In the genomic region with DNA sequence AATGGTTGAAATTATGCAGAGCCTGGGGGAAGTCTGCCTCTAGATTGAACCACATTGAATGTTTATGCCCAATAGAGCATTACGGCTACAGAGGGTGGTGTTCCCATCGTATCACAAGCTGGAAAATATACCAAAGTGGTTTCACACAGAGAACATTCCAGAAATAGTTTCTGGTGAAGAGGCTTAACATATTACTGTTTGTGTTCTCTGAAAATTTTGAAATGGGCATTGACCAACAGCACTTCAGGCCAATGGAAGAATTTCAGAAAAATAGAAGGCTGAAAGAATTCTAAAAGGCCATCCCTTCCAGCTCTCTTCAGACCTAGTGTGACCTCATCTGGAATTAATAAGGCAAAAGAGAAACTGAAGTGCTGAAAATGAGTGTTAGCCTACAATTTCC, we compare ENCODE assay signal across 19 cellular contexts.
DNase-seq lines count a peak whose midpoint lies in the region; ATAC-seq and TF ChIP-seq lines count a peak whose summit lies in the region.
"Had no signal": no experiment of that assay in that cellular context is flagged by ENCODE, and none has a peak within 500 bp of the region (broad histone marks: within the 10 kb centered on the region; RNA-seq: fewer than 3 reads in every experiment).

No MANE protein-coding gene starts in this region.

- H3K4me1 ChIP-seq in IMR-90 (ENCODE audit: control insufficient read depth, insufficient read depth, low read length) (no peaks in the 10 kb centered on the region), neuronal stem cell (ENCODE audit: control insufficient read depth in 2 of 2, insufficient read depth in 1 of 2, low read depth in 1 of 2, low read length in 2 of 2) (peaks cover 0 to 2% of the 10 kb centered on the region in 2 donors)
- H3K4me1 ChIP-seq: uterus had no signal

- no peak overlapping the region for H2BK120ac ChIP-seq in IMR-90 (ENCODE audit: low read depth, low read length)
- no peak overlapping the region for H2BK120ac ChIP-seq in neuronal stem cell (ENCODE audit: low read depth, low read length)

- no peak overlapping the region for H2BK20ac ChIP-seq in IMR-90 (ENCODE audit: low read depth, low read length)

- dilution Hi-C loops in IMR-90 (cut with HindIII; ENCODE audit: low sequenced_read_pairs, unreplicated experiment): no loop called here

- H3K27ac ChIP-seq in IMR-90 (ENCODE audit: insufficient read depth, low read length): no peak overlapping the region
- H3K27ac ChIP-seq in neuronal stem cell (replicated peaks; ENCODE audit: low read length): no peak overlapping the region
- H3K27ac ChIP-seq: uterus had no signal

- H3K9ac ChIP-seq in IMR-90 (ENCODE audit: low read depth, low read length): no peak overlapping the region
- H3K9ac ChIP-seq in neuronal stem cell (ENCODE audit: low read depth, low read length, poor library complexity): no peak overlapping the region

- no peak overlapping the region for H4K8ac ChIP-seq in IMR-90 (ENCODE audit: low read depth in 2 of 2, low read length in 2 of 2)
- H4K8ac ChIP-seq in neuronal stem cell (ENCODE audit: low read depth, low read length): no peak overlapping the region

- WGBS in IMR-90 (ENCODE audit: extremely low coverage in 2 of 2, insufficient read length in 1 of 2), 2 experiments: no CpG with 5 or more reads among the region's 2 CpGs
- WGBS in neuronal stem cell (ENCODE audit: extremely low coverage in 2 of 2, insufficient read length in 2 of 2, insufficient replicate concordance in 1 of 2), 2 donors: no CpG with 5 or more reads among the region's 2 CpGs

- H3K14ac ChIP-seq in IMR-90 (replicated peaks; ENCODE audit: low read depth, low read length): no peak overlapping the region
- H3K14ac ChIP-seq in neuronal stem cell (ENCODE audit: low read length): no peak overlapping the region

- no peak overlapping the region for H2BK15ac ChIP-seq in IMR-90 (ENCODE audit: low read depth, low read length)
- no peak overlapping the region for H2BK15ac ChIP-seq in neuronal stem cell (ENCODE audit: low read length)

- DNase-seq in AG04449 (ENCODE audit: low read depth, low spot score): peak; percentile 85
- DNase-seq in IMR-90: peak; percentile 42
- DNase-seq in epidermal melanocyte (ENCODE audit: insufficient read length, low spot score): peak; percentile 29
- no peak for DNase-seq in neuronal stem cell (ENCODE audit: low spot score)
- no peak for DNase-seq in Calu3
- no peak for DNase-seq in DMS 273 (lab: John Stamatoyannopoulos, UW; ENCODE audit: unreplicated experiment)
- DNase-seq in NCI-H2107 (lab: John Stamatoyannopoulos, UW): no peak
- DNase-seq: activated CD8-positive, alpha-beta memory T cell treated with anti-CD3 and anti-CD28 coated beads, Interleukin-2, amount 50 U/mL, for 48 hours; activated naive CD8-positive, alpha-beta T cell treated with anti-CD3 and anti-CD28 coated beads, Interleukin-2, amount 10 ng/mL, durations not matched to agents 7 days and 5 days; effector CD8-positive, alpha-beta T cell; hippocampal formation; NCI-H1694 treated with DMSO at 0.1 percent for 48 hours; NCI-H748 treated with DMSO at 0.1 percent for 48 hours; occipital lobe; stimulated activated CD4-positive, alpha-beta T cell treated with anti-CD3 and anti-CD28 coated beads, Interleukin-15, amount 100 ng/mL, for 24 hours; uterus had no signal

- H2BK5ac ChIP-seq in IMR-90 (ENCODE audit: low read depth, low read length, poor library complexity, severe bottlenecking) (no peak overlapping the region), neuronal stem cell (ENCODE audit: low read length) (no peak overlapping the region)

- POLR2A ChIA-PET in AG04449 (lab: Yijun Ruan, JAX): no interaction called here
- POLR2A ChIA-PET in IMR-90 (lab: Charles Lee; ENCODE audit: unreplicated experiment): no interaction called here

- H3K4me2 ChIP-seq in IMR-90 (ENCODE audit: low read depth, low read length): no peak overlapping the region; the same call in 1 of the 2 replicates
- no peak overlapping the region for H3K4me2 ChIP-seq in neuronal stem cell (ENCODE audit: insufficient read depth, low read length, poor library complexity, severe bottlenecking)

- TF ChIP-seq CTCF in AG04449 (IDR thresholded peaks at IDR 0.05; ENCODE audit: insufficient read depth, low read length, missing control alignments) (no peak), IMR-90 (conservative IDR thresholded peaks at IDR 0.05; ENCODE audit: low read depth, low read length) (no peak), Calu3 (IDR thresholded peaks at IDR 0.05; ENCODE audit: unreplicated experiment) (no peak)

- H3K4me3 ChIP-seq in AG04449 (ENCODE audit: low read depth, low read length) (no peak overlapping the region), IMR-90 (ENCODE audit: insufficient read depth, low read depth, low read length) (no peak overlapping the region), neuronal stem cell (ENCODE audit: low read length in 2 of 2) (no peak overlapping the region)
- H3K4me3 ChIP-seq: uterus had no signal

- peaks cover 8% of the 10 kb centered on the region for H3K4me1 Mint-ChIP-seq in Calu3 (ENCODE audit: low read depth, unreplicated experiment)
- H3K4me1 Mint-ChIP-seq: activated naive CD8-positive, alpha-beta T cell treated with anti-CD3 and anti-CD28 coated beads, Interleukin-2, amount 10 ng/mL, durations not matched to agents 7 days and 5 days; B cell had no signal

- H3K18ac ChIP-seq in IMR-90 (ENCODE audit: low read depth, low read length): no peak overlapping the region
- H3K18ac ChIP-seq in neuronal stem cell (ENCODE audit: low read length): no peak overlapping the region

- H3K9me3 ChIP-seq in IMR-90 (ENCODE audit: control insufficient read depth, insufficient read depth, low read length): no peaks in the 10 kb centered on the region
- H3K9me3 ChIP-seq in neuronal stem cell (replicated peaks in 1 of 2; ENCODE audit: control insufficient read depth in 2 of 2, insufficient read depth in 1 of 2, low read depth in 1 of 2, low read length in 2 of 2): no peaks in the 10 kb centered on the region
- H3K9me3 ChIP-seq: uterus had no signal

- H3K4ac ChIP-seq in IMR-90 (ENCODE audit: low read depth, low read length) (no peak overlapping the region), neuronal stem cell (ENCODE audit: low read length) (no peak overlapping the region)

- ATAC-seq in IMR-90 (ENCODE audit: low read depth) (peak; percentile 77), GM18867 (IDR thresholded peaks at IDR 0.05; ENCODE audit: unreplicated experiment) (no peak)
- ATAC-seq: Right ventricle myocardium inferior had no signal

- H3K4me3 Mint-ChIP-seq in Calu3 (ENCODE audit: low read depth, unreplicated experiment): no peak overlapping the region
- H3K4me3 Mint-ChIP-seq: activated naive CD8-positive, alpha-beta T cell treated with anti-CD3 and anti-CD28 coated beads, Interleukin-2, amount 10 ng/mL, durations not matched to agents 7 days and 5 days; B cell had no signal

- TF ChIP-seq POLR2A in IMR-90 (IDR thresholded peaks at IDR 0.05; ENCODE audit: low read depth, low read length): no peak

- no peaks in the 10 kb centered on the region for H4K20me1 ChIP-seq in IMR-90 (ENCODE audit: insufficient read depth, low read length)

- no peak for TF ChIP-seq RAD21 in IMR-90 (IDR thresholded peaks at IDR 0.05; ENCODE audit: low read length)

- H2AK9ac ChIP-seq in IMR-90 (replicated peaks; ENCODE audit: low read depth, low read length, poor library complexity): no peak overlapping the region

- H2AFZ ChIP-seq in IMR-90 (replicated peaks; ENCODE audit: low read length, poor library complexity) (no peak overlapping the region), neuronal stem cell (ENCODE audit: low read length) (peak overlapping the region; percentile 6)

- H3K79me1 ChIP-seq in IMR-90 (ENCODE audit: low read depth in 1 of 2, low read length in 2 of 2) (no peaks in the 10 kb centered on the region), neuronal stem cell (ENCODE audit: low read depth, low read length) (no peaks in the 10 kb centered on the region)

- no peaks in the 10 kb centered on the region for H3K9me1 ChIP-seq in IMR-90 (ENCODE audit: insufficient read depth, low read length)

- no peak overlapping the region for H3K27ac Mint-ChIP-seq in Calu3 (ENCODE audit: unreplicated experiment)
- H3K27ac Mint-ChIP-seq: activated naive CD8-positive, alpha-beta T cell treated with anti-CD3 and anti-CD28 coated beads, Interleukin-2, amount 10 ng/mL, durations not matched to agents 7 days and 5 days; B cell had no signal

- H3K27me3 ChIP-seq in IMR-90 (ENCODE audit: control insufficient read depth, insufficient read depth, low read length): no peaks in the 10 kb centered on the region
- H3K27me3 ChIP-seq in neuronal stem cell (ENCODE audit: control insufficient read depth in 3 of 3, insufficient read depth in 3 of 3, low read depth in 1 of 3, low read length in 3 of 3): peaks cover 0 to 2% (median 0%) of the 10 kb centered on the region in 3 experiments
- H3K27me3 ChIP-seq: uterus had no signal

- no peak overlapping the region for H3K23ac ChIP-seq in IMR-90 (ENCODE audit: low read depth, low read length)
- no peak overlapping the region for H3K23ac ChIP-seq in neuronal stem cell (ENCODE audit: low read depth, low read length, poor library complexity)

- CTCF ChIA-PET in AG04449 (lab: Yijun Ruan, JAX): interaction anchor here (1.0 to 1.8 kb wide), 5 partner anchors 21 to 546 kb away, joined by 3 to 6 read pairs (median 4); no protein-coding TSS in a partner anchor
- CTCF ChIA-PET in IMR-90 (lab: Yijun Ruan, JAX): no interaction called here
- CTCF ChIA-PET in Calu3 (lab: Charles Lee): no interaction called here

- H3K27me3 Mint-ChIP-seq in Calu3 (ENCODE audit: unreplicated experiment): no peaks in the 10 kb centered on the region
- H3K27me3 Mint-ChIP-seq: activated naive CD8-positive, alpha-beta T cell treated with anti-CD3 and anti-CD28 coated beads, Interleukin-2, amount 10 ng/mL, durations not matched to agents 7 days and 5 days; B cell had no signal

- H2AK5ac ChIP-seq in IMR-90 (ENCODE audit: low read depth, low read length) (no peak overlapping the region), neuronal stem cell (ENCODE audit: low read depth, low read length) (no peak overlapping the region)

- H4K91ac ChIP-seq in IMR-90 (ENCODE audit: insufficient read depth, low read depth, low read length) (no peak overlapping the region), neuronal stem cell (ENCODE audit: low read depth, low read length, poor library complexity) (no peak overlapping the region)

- intact Hi-C loops in IMR-90 (cut with micrococcal nuclease) (loop anchor here (10.0 kb wide), 1 partner anchor 1179 kb away; the partner anchor contains the start of genes AZI2 and ZCWPW2), Calu3 (cut with micrococcal nuclease; ENCODE audit: unreplicated experiment) (no loop called here)

- no peak overlapping the region for H4K5ac ChIP-seq in IMR-90 (ENCODE audit: low read depth, low read length)

- H2BK12ac ChIP-seq in neuronal stem cell (ENCODE audit: low read length): no peak overlapping the region

- no peak overlapping the region for H3K56ac ChIP-seq in IMR-90 (ENCODE audit: extremely low read depth, insufficient read depth, low read length)

- in situ Hi-C loops in IMR-90 (cut with MboI; ENCODE audit: low sequenced_read_pairs): no loop called here

- H3K36me3 ChIP-seq in IMR-90 (ENCODE audit: control insufficient read depth, insufficient read depth, low read length): no peaks in the 10 kb centered on the region
- H3K36me3 ChIP-seq in neuronal stem cell (replicated peaks in 1 of 2; ENCODE audit: control insufficient read depth in 2 of 2, insufficient read depth in 2 of 2, low read length in 2 of 2): no peaks in the 10 kb centered on the region
- H3K36me3 ChIP-seq: uterus had no signal

- no peaks in the 10 kb centered on the region for H3K36me3 Mint-ChIP-seq in Calu3 (ENCODE audit: insufficient read depth, unreplicated experiment)
- H3K36me3 Mint-ChIP-seq: activated naive CD8-positive, alpha-beta T cell treated with anti-CD3 and anti-CD28 coated beads, Interleukin-2, amount 10 ng/mL, durations not matched to agents 7 days and 5 days had no signal

- no TSS peak for BruUV-seq in IMR-90 (replicated peaks; lab: Mats Ljungman, UMichigan)
- no TSS peak for BruUV-seq in Calu3 (replicated peaks; lab: Mats Ljungman, UMichigan)

- no peaks in the 10 kb centered on the region for H3K9me3 Mint-ChIP-seq in Calu3 (ENCODE audit: low read depth, unreplicated experiment)
- H3K9me3 Mint-ChIP-seq: activated naive CD8-positive, alpha-beta T cell treated with anti-CD3 and anti-CD28 coated beads, Interleukin-2, amount 10 ng/mL, durations not matched to agents 7 days and 5 days had no signal

Comparison
In these comparisons a context has a peak if more than half of its experiments do, and no peak if none do; other contexts are left out.
1. DNase-seq: peak in AG04449 (single experiment), IMR-90 (single experiment) and epidermal melanocyte (single experiment); none in neuronal stem cell (single experiment), Calu3 (single experiment), DMS 273 (single experiment) and NCI-H2107 (single experiment).